Comparison of ENCODE assay signal across 8 cellular contexts in genomic region chr5:56908942-56909293, GRCh38. TPM values are rescaled to one million over a fixed set of nuclear protein-coding genes. Genes with fewer than 3 reads are reported as not detected.
A peak's percentile ranks its signal among the peaks of the same experiment; 100 is the strongest.
DNase-seq lines count a peak whose midpoint lies in the region; ATAC-seq, FAIRE-seq and TF ChIP-seq lines count a peak whose summit lies in the region.

No MANE protein-coding gene starts in this region.

- TF ChIP-seq CTCF in KMS-11 (conservative IDR thresholded peaks at IDR 0.05; ENCODE audit: low read depth, low read length) (no peak), GM12878 (IDR thresholded peaks at IDR 0.05 in 2 of 3, conservative IDR thresholded peaks at IDR 0.05 in 1 of 3; ENCODE audit: control insufficient read depth in 2 of 3, extremely low read depth in 1 of 3, insufficient read depth in 1 of 3, low read depth in 3 of 3, low read length in 3 of 3) (no peak)

- ATAC-seq in GM21381 (IDR thresholded peaks at IDR 0.05; ENCODE audit: unreplicated experiment): peak; percentile 34
- ATAC-seq in GM12878: peak; percentile 73
- ATAC-seq in left lobe of liver: peak; percentile 73

- no peak for TF ChIP-seq POLR2A in GM12878 (IDR thresholded peaks at IDR 0.05; ENCODE audit: low read depth, low read length)

- H3K36me3 ChIP-seq in KMS-11 (ENCODE audit: insufficient read depth): no peaks in the 10 kb centered on the region
- H3K36me3 ChIP-seq in GM12878 (ENCODE audit: control insufficient read depth in 2 of 2, insufficient read depth in 2 of 2, low read length in 1 of 2): no peaks in the 10 kb centered on the region

- peak overlapping the region; percentile 55 for H3K4me2 ChIP-seq in KMS-11
- peak overlapping the region; percentile 81 for H3K4me2 ChIP-seq in GM12878 (ENCODE audit: control insufficient read depth, insufficient read depth)

- in situ Hi-C loops in GM12878 (cut with MboI): loop anchor here (25.0 kb wide), 1 partner anchor 1553 kb away; the partner anchor contains the start of gene PLK2

- H3K79me2 ChIP-seq in KMS-11 (ENCODE audit: insufficient read depth, low read depth) (no peaks in the 10 kb centered on the region), GM12878 (ENCODE audit: control insufficient read depth, insufficient read depth, low read length) (peaks cover 2% of the 10 kb centered on the region; the same call in 1 of the 2 replicates)

- H3K4me3 ChIP-seq in KMS-11 (IDR thresholded peaks at IDR 0.05; ENCODE audit: insufficient read depth, low read depth, low read length) (no peak overlapping the region), GM12878 (peak overlapping the region; percentile 79)

- H3K9ac ChIP-seq in KMS-11 (peak overlapping the region; percentile 64), GM12878 (ENCODE audit: control insufficient read depth, insufficient read depth, low read length) (peak overlapping the region; percentile 67)

- 2% methylated on average over 19 of the region's 19 CpGs for WGBS in GM12878 (ENCODE audit: insufficient coverage, insufficient replicate concordance, low lambda C conversion rate, missing lambda C conversion rate)

- DNase-seq in DMS53 (lab: John Stamatoyannopoulos, UW) (peak; percentile 97), GM12878 (ENCODE audit: low read depth, low spot score) (no peak), left lobe of liver (ENCODE audit: low spot score) (no peak), substantia nigra (lab: John Stamatoyannopoulos, UW) (peak in 15 of 49 donors; percentile 57 to 88 (median 79)), NCI-H2107 (lab: John Stamatoyannopoulos, UW) (no peak), HK-2 (ENCODE audit: unreplicated experiment) (no peak)

- POLR2A ChIA-PET in GM12878 (lab: Charles Lee): interaction anchor here (0.6 to 1.0 kb wide), 3 partner anchors 10 to 319 kb away, joined by 3 to 5 read pairs (median 3); partner anchors contain the start of gene GPBP1

- no peaks in the 10 kb centered on the region; the same call in 2 of the 3 replicates for H3K9me3 ChIP-seq in GM12878 (replicated peaks; ENCODE audit: control insufficient read depth, insufficient read depth, low read length)

- TF ChIP-seq EP300 in GM12878 (IDR thresholded peaks at IDR 0.05; ENCODE audit: borderline replicate concordance in 1 of 2, control insufficient read depth in 1 of 2, low read depth in 2 of 2, low read length in 2 of 2): no peak

- H3K4me1 ChIP-seq in KMS-11 (ENCODE audit: low read depth, poor library complexity, severe bottlenecking) (peaks cover 24% of the 10 kb centered on the region), GM12878 (ENCODE audit: control insufficient read depth, insufficient read depth, low read length) (peaks cover 7% of the 10 kb centered on the region)

- RAD21 ChIA-PET in GM12878 (lab: Charles Lee; ENCODE audit: unreplicated experiment): interaction anchor here (0.8 to 2.6 kb wide), 6 partner anchors 9 to 311 kb away, joined by 3 to 15 read pairs (median 6); partner anchors contain the start of gene GPBP1

- BruUV-seq in GM12878 (replicated peaks; lab: Mats Ljungman, UMichigan): no TSS peak

- H4K20me1 ChIP-seq in KMS-11 (ENCODE audit: insufficient read depth) (no peaks in the 10 kb centered on the region), GM12878 (ENCODE audit: control insufficient read depth, insufficient read depth) (no peaks in the 10 kb centered on the region)

- H3K27ac ChIP-seq in KMS-11: peak overlapping the region; percentile 77
- peak overlapping the region; percentile 91 for H3K27ac ChIP-seq in GM12878 (ENCODE audit: control insufficient read depth, insufficient read depth)
- peak overlapping the region; percentile 96 for H3K27ac ChIP-seq in substantia nigra (ENCODE audit: low read depth, low read length, poor library complexity, severe bottlenecking)

- SMC1A ChIA-PET in GM12878 (lab: Charles Lee; ENCODE audit: uncharacterized antibody, unreplicated experiment): interaction anchor here (2.1 to 3.0 kb wide), 4 partner anchors 8 to 311 kb away, joined by 10 to 15 read pairs (median 12); no protein-coding TSS in a partner anchor

- TF ChIP-seq RAD21 in GM12878 (IDR thresholded peaks at IDR 0.05; ENCODE audit: insufficient read depth, low read depth, low read length): no peak

- intact Hi-C loops in GM12878 (cut with micrococcal nuclease; ENCODE audit: unreplicated experiment): loop anchor here (2.0 to 10.0 kb wide), 4 partner anchors 44 to 1556 kb away; partner anchors contain the start of genes MIER3 and PLK2

- H2AFZ ChIP-seq in KMS-11 (ENCODE audit: low read depth): peak overlapping the region; percentile 86
- peak overlapping the region; percentile 98 for H2AFZ ChIP-seq in GM12878 (ENCODE audit: control insufficient read depth, low read depth, low read length)

- no peaks in the 10 kb centered on the region for H3K27me3 ChIP-seq in KMS-11 (ENCODE audit: insufficient read depth, low read depth)
- no peaks in the 10 kb centered on the region for H3K27me3 ChIP-seq in GM12878 (replicated peaks in 1 of 2; ENCODE audit: control insufficient read depth in 2 of 2, insufficient read depth in 2 of 2, low read length in 1 of 2)

- CTCF ChIA-PET in GM12878 (lab: Yijun Ruan, JAX): interaction anchor here (0.7 to 3.3 kb wide), 7 partner anchors 9 to 638 kb away, joined by 3 to 17 read pairs (median 3); no protein-coding TSS in a partner anchor

- no peak for FAIRE-seq in GM12878 (lab: Jason Lieb, UNC)

TF ChIP-seq in GM12878, 131 proteins besides CTCF, POLR2A, EP300 and RAD21 (continues in another document):
- TF ChIP-seq BHLHE40 (IDR thresholded peaks at IDR 0.05; ENCODE audit: borderline replicate concordance in 1 of 2, low read depth in 2 of 2, low read length in 1 of 2) (peak in 1 of 2 experiments; percentile 6; a peak in 1 of 4 replicates), FOXM1 (IDR thresholded peaks at IDR 0.05; ENCODE audit: low read depth, low read length) (no peak), FOS (IDR thresholded peaks at IDR 0.05; ENCODE audit: borderline replicate concordance, extremely low read depth, insufficient read length) (no peak)

RNA-seq across cellular contexts. Expression of gene SETD9, which starts 0.5 kb away (rescaled TPM):
- 7.6 and 11.6 TPM in 2 replicates for total RNA-seq in GM12878 (2013; cell fraction: nucleolus; rRNA removed)
- total RNA-seq in GM12878 (2014; rRNA removed) (9.0 and 10.4 TPM in 2 replicates), GM12878 (2014; rRNA removed; fragmentation: Illumina TruSeq; extraction: Trizol) (10.5 and 12.3 TPM in 2 replicates), GM12878 (2021) (8.0 and 8.7 TPM in 2 replicates), left lobe of liver (7.1 TPM)
- 6.3 TPM for polyA plus RNA-seq in GM12878 (2011; ENCODE audit: low read depth)
- polyA plus RNA-seq in GM12878 (2011; rRNA removed) (13.0 and 17.0 TPM in 2 replicates), GM12878 (2014; fragmentation: Illumina TruSeq; extraction: Trizol) (10.1 and 12.9 TPM in 2 replicates), GM12878 (2014; fragmentation: Nextera tagmentation; extraction: Ambion mirVana) (10 to 100 TPM; 12.9 to 17.1 TPM), GM12878 (2014; rRNA removed) (7.4 and 9.1 TPM in 2 replicates), GM12878 (2016; fragmentation: Nextera tagmentation; extraction: Ambion mirVana) (10 to 100 TPM; 14.9 to 17.8 TPM)
- polyA plus RNA-seq in GM12878 (2011; cell fraction: cytosol; rRNA removed): 5.1 and 5.2 TPM in 2 replicates
- 3.0 and 4.5 TPM in 2 replicates for polyA plus RNA-seq in GM12878 (2011; cell fraction: nucleus; rRNA removed)
- 4.9 and 5.1 TPM in 2 replicates for polyA plus RNA-seq in GM12878 (2012)
- polyA minus RNA-seq in GM12878 (2011; rRNA and poly(A)+ RNA removed): 3.6 and 12.7 TPM in 2 replicates
- 4.1 and 5.6 TPM in 2 replicates for polyA minus RNA-seq in GM12878 (2011; cell fraction: cytosol; rRNA and poly(A)+ RNA removed)
- polyA minus RNA-seq in GM12878 (2011; cell fraction: nucleus; rRNA and poly(A)+ RNA removed): 3.9 and 4.1 TPM in 2 replicates

RNA-seq across cellular contexts. Expression of gene MIER3, which starts 43.0 kb away (rescaled TPM):
- 21.6 and 25.9 TPM in 2 replicates for total RNA-seq in GM12878 (2013; cell fraction: nucleolus; rRNA removed)
- total RNA-seq in GM12878 (2014; rRNA removed) (7.9 and 11.1 TPM in 2 replicates), GM12878 (2014; rRNA removed; fragmentation: Illumina TruSeq; extraction: Trizol) (13.0 and 14.6 TPM in 2 replicates), GM12878 (2021) (10.3 and 13.2 TPM in 2 replicates), left lobe of liver (8.9 TPM)
- polyA plus RNA-seq in GM12878 (2011; ENCODE audit: low read depth): 3.1 TPM
- polyA plus RNA-seq in GM12878 (2011; rRNA removed) (13.8 and 17.9 TPM in 2 replicates), GM12878 (2014; fragmentation: Illumina TruSeq; extraction: Trizol) (8.7 and 11.0 TPM in 2 replicates), GM12878 (2014; fragmentation: Nextera tagmentation; extraction: Ambion mirVana) (1 to 10 TPM; 2.9 to 3.5 TPM), GM12878 (2014; rRNA removed) (4.7 and 8.5 TPM in 2 replicates), GM12878 (2016; fragmentation: Nextera tagmentation; extraction: Ambion mirVana) (1 to 10 TPM; 6.3 to 6.5 TPM)
- 6.6 and 6.9 TPM in 2 replicates for polyA plus RNA-seq in GM12878 (2011; cell fraction: cytosol; rRNA removed)
- polyA plus RNA-seq in GM12878 (2011; cell fraction: nucleus; rRNA removed): 12.9 and 14.5 TPM in 2 replicates
- 5.2 and 5.4 TPM in 2 replicates for polyA plus RNA-seq in GM12878 (2012)
- 16.0 and 24.5 TPM in 2 replicates for polyA minus RNA-seq in GM12878 (2011; rRNA and poly(A)+ RNA removed)
- 6.7 and 7.6 TPM in 2 replicates for polyA minus RNA-seq in GM12878 (2011; cell fraction: cytosol; rRNA and poly(A)+ RNA removed)
- 6.4 and 7.7 TPM in 2 replicates for polyA minus RNA-seq in GM12878 (2011; cell fraction: nucleus; rRNA and poly(A)+ RNA removed)
